15 cellular contexts compared by ENCODE assay signal in the genomic region with DNA sequence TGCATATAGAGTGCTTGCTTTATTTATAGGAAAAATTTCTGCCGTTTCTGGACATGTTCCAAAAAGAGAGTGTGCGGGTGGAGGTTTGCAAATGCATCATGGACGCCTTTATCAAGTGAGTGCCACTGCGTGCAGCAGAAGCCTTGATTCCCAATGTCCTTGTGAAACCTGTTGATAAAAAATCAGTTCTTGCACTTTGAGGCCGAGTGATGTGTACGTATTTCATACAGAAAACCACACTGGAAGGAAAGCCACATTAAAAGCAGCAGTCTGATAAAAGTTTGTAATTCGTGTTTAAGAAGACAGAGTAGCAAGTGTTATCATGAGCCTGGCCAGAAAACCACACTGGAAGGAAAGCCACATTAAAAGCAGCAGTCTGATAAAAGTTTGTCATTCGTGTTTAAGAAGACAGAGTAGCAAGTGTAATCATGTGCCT.
DNase-seq lines count a peak whose midpoint lies in the region; ATAC-seq and TF ChIP-seq lines count a peak whose summit lies in the region.
"Had no signal": no experiment of that assay in that cellular context is flagged by ENCODE, and none has a peak within 500 bp of the region (broad histone marks: within the 10 kb centered on the region; RNA-seq: fewer than 3 reads in every experiment).

No MANE protein-coding gene starts in this region.

- intact Hi-C loops in left cardiac atrium (cut with DNase I) (no loop called here), lower lobe of right lung (cut with DNase I) (no loop called here)

- H3K27ac Mint-ChIP-seq in stimulated activated effector memory CD8-positive, alpha-beta T cell treated with anti-CD3 and anti-CD28 coated beads, Interleukin-12 subunit alpha, Interleukin-12 subunit beta, amount 100 ng/mL, for 72 hours = peak overlapping the region; percentile 67
- H3K27ac Mint-ChIP-seq: activated B cell treated with CpG ODN at 0.5 μM for 24 hours had no signal

- H3K4me1 ChIP-seq in cardiac muscle cell (ENCODE audit: low read depth) = no peaks in the 10 kb centered on the region
- no peaks in the 10 kb centered on the region for H3K4me1 ChIP-seq in lower lobe of right lung

- H3K9me3 Mint-ChIP-seq in stimulated activated effector memory CD8-positive, alpha-beta T cell treated with anti-CD3 and anti-CD28 coated beads, Interleukin-12 subunit alpha, Interleukin-12 subunit beta, amount 100 ng/mL, for 72 hours = no peaks in the 10 kb centered on the region
- H3K9me3 Mint-ChIP-seq: activated B cell treated with CpG ODN at 0.5 μM for 24 hours had no signal

- H3K4me3 ChIP-seq in cardiac muscle cell = no peak overlapping the region
- H3K4me3 ChIP-seq in lower lobe of right lung = no peak overlapping the region
- H3K4me3 ChIP-seq: mucosa of descending colon had no signal

- H3K27me3 ChIP-seq in cardiac muscle cell = no peaks in the 10 kb centered on the region
- H3K27me3 ChIP-seq in lower lobe of right lung (ENCODE audit: low read depth) = no peaks in the 10 kb centered on the region

- TF ChIP-seq CTCF in cardiac muscle cell (IDR thresholded peaks at IDR 0.05; ENCODE audit: low read depth, low read length) = no peak
- TF ChIP-seq CTCF in lower lobe of right lung (IDR thresholded peaks at IDR 0.05) = no peak

- H3K36me3 ChIP-seq in cardiac muscle cell = peaks cover 36% of the 10 kb centered on the region
- peaks cover 82% of the 10 kb centered on the region for H3K36me3 ChIP-seq in lower lobe of right lung

- DNase-seq in cardiac muscle cell (ENCODE audit: low read depth in 1 of 2, low spot score in 1 of 2) = peak in 1 of 2 donors; percentile 13
- no peak for DNase-seq in left cardiac atrium
- DNase-seq in T-helper 2 cell = peak in 3 of 5 experiments; percentile 4 to 88 (median 33)
- DNase-seq in central memory CD4-positive, alpha-beta T cell = peak; percentile 66
- no peak for DNase-seq in stimulated activated effector memory CD8-positive, alpha-beta T cell treated with anti-CD3 and anti-CD28 coated beads, Interleukin-12 subunit alpha, Interleukin-12 subunit beta, amount 100 ng/mL, for 72 hours (ENCODE audit: low spot score in 2 of 2)
- no peak for DNase-seq in lower lobe of right lung
- DNase-seq in left lobe of liver (ENCODE audit: low spot score) = no peak
- DNase-seq: activated B cell treated with CpG ODN at 0.5 μM for 24 hours; activated CD8-positive, alpha-beta memory T cell treated with anti-CD3 and anti-CD28 coated beads, Interleukin-2, amount 50 U/mL, for 48 hours; Calu3; hypothalamus; kidney glomerular epithelial cell; mucosa of descending colon had no signal

- peak overlapping the region; percentile 43 for H3K27ac ChIP-seq in cardiac muscle cell
- H3K27ac ChIP-seq in lower lobe of right lung = no peak overlapping the region

- ATAC-seq in left cardiac atrium (no peak), HG03469 (IDR thresholded peaks at IDR 0.05; ENCODE audit: unreplicated experiment) (no peak), lower lobe of right lung (no peak), left lobe of liver (no peak)
- no peak for ATAC-seq in stimulated activated effector memory CD8-positive, alpha-beta T cell treated with anti-CD3 and anti-CD28 coated beads, Interleukin-12 subunit alpha, Interleukin-12 subunit beta, amount 100 ng/mL, for 72 hours
- ATAC-seq: mucosa of descending colon, Panc1 had no signal

- H3K9me3 ChIP-seq in cardiac muscle cell (ENCODE audit: low read depth) (no peaks in the 10 kb centered on the region), lower lobe of right lung (no peaks in the 10 kb centered on the region)
- H3K9me3 ChIP-seq: mucosa of descending colon had no signal

- peaks cover 55% of the 10 kb centered on the region for H3K36me3 Mint-ChIP-seq in stimulated activated effector memory CD8-positive, alpha-beta T cell treated with anti-CD3 and anti-CD28 coated beads, Interleukin-12 subunit alpha, Interleukin-12 subunit beta, amount 100 ng/mL, for 72 hours

- no peak overlapping the region for H3K4me3 Mint-ChIP-seq in stimulated activated effector memory CD8-positive, alpha-beta T cell treated with anti-CD3 and anti-CD28 coated beads, Interleukin-12 subunit alpha, Interleukin-12 subunit beta, amount 100 ng/mL, for 72 hours
- H3K4me3 Mint-ChIP-seq: activated B cell treated with CpG ODN at 0.5 μM for 24 hours had no signal

- peaks cover 18% of the 10 kb centered on the region for H3K4me1 Mint-ChIP-seq in stimulated activated effector memory CD8-positive, alpha-beta T cell treated with anti-CD3 and anti-CD28 coated beads, Interleukin-12 subunit alpha, Interleukin-12 subunit beta, amount 100 ng/mL, for 72 hours
- H3K4me1 Mint-ChIP-seq: activated B cell treated with CpG ODN at 0.5 μM for 24 hours had no signal

Comparison
In these comparisons a context has a peak if more than half of its experiments do, and no peak if none do; other contexts are left out.
1. DNase-seq: peak in T-helper 2 cell (3 of 5) and central memory CD4-positive, alpha-beta T cell (single experiment); none in left cardiac atrium (single experiment), stimulated activated effector memory CD8-positive, alpha-beta T cell treated with anti-CD3 and anti-CD28 coated beads, Interleukin-12 subunit alpha, Interleukin-12 subunit beta, amount 100 ng/mL, for 72 hours (0 of 2), lower lobe of right lung (single experiment) and left lobe of liver (single experiment).